Comparison of ENCODE assay signal across 8 cellular contexts in genomic region chr12:47817272-47818006, GRCh38. TPM values are rescaled to one million over a fixed set of nuclear protein-coding genes. Genes with fewer than 3 reads are reported as not detected.
DNase-seq lines count a peak whose midpoint lies in the region; ATAC-seq, FAIRE-seq and TF ChIP-seq lines count a peak whose summit lies in the region.

No MANE protein-coding gene starts in this region.

- no peak overlapping the region for H3K56ac ChIP-seq in IMR-90 (ENCODE audit: extremely low read depth, insufficient read depth, low read length)

- H3K36me3 ChIP-seq in IMR-90 (ENCODE audit: control insufficient read depth, insufficient read depth, low read length) (peaks cover 5% of the 10 kb centered on the region; the same call in 1 of the 2 replicates), bronchial epithelial cell (ENCODE audit: control insufficient read depth, insufficient read depth, low read length) (peaks cover 2% of the 10 kb centered on the region), muscle layer of colon (ENCODE audit: insufficient read depth, low read length) (no peaks in the 10 kb centered on the region), WERI-Rb-1 (0 out of 2 replicates have a peak, but pooled peaks cover 4% of the 10 kb centered on the region)

- CTCF ChIA-PET in AG04449 (lab: Yijun Ruan, JAX) (interaction anchor here (0.7 to 39.4 kb wide), 19 partner anchors 10 to 146 kb away, joined by 3 to 751 read pairs (median 4); partner anchors contain the start of genes RAPGEF3 and TMEM106C), IMR-90 (lab: Yijun Ruan, JAX) (interaction anchor here (0.6 to 1.6 kb wide), 5 partner anchors 9 to 800 kb away, joined by 4 to 7 read pairs (median 5); no protein-coding TSS in a partner anchor)

- H3K4ac ChIP-seq in IMR-90 (ENCODE audit: low read depth, low read length) = peak overlapping the region; percentile 87

- intact Hi-C loops in IMR-90 (cut with micrococcal nuclease) = loop anchor here (2.0 kb wide), 1 partner anchor 21 kb away; no protein-coding TSS in a partner anchor

- no peaks in the 10 kb centered on the region for H3K27me3 ChIP-seq in IMR-90 (ENCODE audit: control insufficient read depth, insufficient read depth, low read length)
- H3K27me3 ChIP-seq in bronchial epithelial cell (ENCODE audit: control insufficient read depth, insufficient read depth, low read length) = no peaks in the 10 kb centered on the region
- no peaks in the 10 kb centered on the region for H3K27me3 ChIP-seq in muscle layer of colon (ENCODE audit: control insufficient read depth in 1 of 2, insufficient read depth in 2 of 2, low read length in 2 of 2)
- H3K27me3 ChIP-seq in WERI-Rb-1 (ENCODE audit: insufficient read depth, low read depth, severe bottlenecking) = no peaks in the 10 kb centered on the region

- TF ChIP-seq RAD21 in IMR-90 (IDR thresholded peaks at IDR 0.05; ENCODE audit: low read length) = no peak

- TF ChIP-seq CTCF in AG04449 (IDR thresholded peaks at IDR 0.05; ENCODE audit: insufficient read depth, low read length, missing control alignments) (peak; percentile 19), IMR-90 (conservative IDR thresholded peaks at IDR 0.05; ENCODE audit: low read depth, low read length) (peak; percentile 38), bronchial epithelial cell (IDR thresholded peaks at IDR 0.05; ENCODE audit: insufficient read depth, low read length, severe bottlenecking) (peak; percentile 28), WERI-Rb-1 (IDR thresholded peaks at IDR 0.05; ENCODE audit: low read depth, low read length) (no peak)

- H2BK20ac ChIP-seq in IMR-90 (ENCODE audit: low read depth, low read length) = no peak overlapping the region

- DNase-seq in AG04449 (ENCODE audit: low read depth, low spot score) (no peak), IMR-90 (no peak), bronchial epithelial cell (ENCODE audit: low read depth) (no peak), DMS153 (lab: John Stamatoyannopoulos, UW) (no peak), WERI-Rb-1 (no peak), NCI-H2171 treated with DMSO at 0.1 percent for 48 hours (lab: John Stamatoyannopoulos, UW) (no peak)

- BruUV-seq in IMR-90 (replicated peaks; lab: Mats Ljungman, UMichigan) = no TSS peak

- H4K8ac ChIP-seq in IMR-90 (ENCODE audit: low read depth in 2 of 2, low read length in 2 of 2) = peak overlapping the region; percentile 28 to 45; a peak in 2 of 4 replicates

- H3K9me1 ChIP-seq in IMR-90 (ENCODE audit: insufficient read depth, low read length) = peaks cover 37% of the 10 kb centered on the region

- H4K5ac ChIP-seq in IMR-90 (ENCODE audit: low read depth, low read length) = peak overlapping the region; percentile 2; the same call in 1 of the 2 replicates

- H3K18ac ChIP-seq in IMR-90 (ENCODE audit: low read depth, low read length) = no peak overlapping the region

- H3K4me2 ChIP-seq in IMR-90 (ENCODE audit: low read depth, low read length) = peak overlapping the region; percentile 84

- H3K14ac ChIP-seq in IMR-90 (replicated peaks; ENCODE audit: low read depth, low read length) = peak overlapping the region; percentile 93

- H3K9ac ChIP-seq in IMR-90 (ENCODE audit: low read depth, low read length) (peak overlapping the region; percentile 85), muscle layer of colon (ENCODE audit: low read length) (peak overlapping the region; percentile 81)

- H3K4me3 ChIP-seq in AG04449 (ENCODE audit: low read depth, low read length) (peak overlapping the region; percentile 84), IMR-90 (ENCODE audit: insufficient read depth, low read depth, low read length) (no peak overlapping the region), bronchial epithelial cell (ENCODE audit: low read depth, low read length) (no peak overlapping the region), muscle layer of colon (ENCODE audit: low read depth in 1 of 2, low read length in 2 of 2) (peak overlapping the region; percentile 33 to 77), WERI-Rb-1 (ENCODE audit: low read depth, low read length) (no peak overlapping the region)

- H2AFZ ChIP-seq in IMR-90 (replicated peaks; ENCODE audit: low read length, poor library complexity) = peak overlapping the region; percentile 47

- POLR2A ChIA-PET in AG04449 (lab: Yijun Ruan, JAX) = interaction anchor here (0.9 to 2.6 kb wide), 2 partner anchors 11 to 14 kb away, joined by 3 to 7 read pairs; no protein-coding TSS in a partner anchor
- POLR2A ChIA-PET in IMR-90 (lab: Charles Lee; ENCODE audit: unreplicated experiment) = interaction anchor here (1.7 kb wide), 1 partner anchor 10 kb away, joined by 4 read pairs; no protein-coding TSS in a partner anchor

- peak overlapping the region; percentile 95 for H2AK5ac ChIP-seq in IMR-90 (ENCODE audit: low read depth, low read length)

- H3K79me1 ChIP-seq in IMR-90 (ENCODE audit: low read depth in 1 of 2, low read length in 2 of 2) = peaks cover 12 to 58% of the 10 kb centered on the region in 2 experiments; a peak in 3 of 4 replicates

- H2BK120ac ChIP-seq in IMR-90 (ENCODE audit: low read depth, low read length) = peak overlapping the region; percentile 56; the same call in 1 of the 2 replicates

- H3K4me1 ChIP-seq in IMR-90 (ENCODE audit: control insufficient read depth, insufficient read depth, low read length) = peaks cover 53% of the 10 kb centered on the region
- peaks cover 75% of the 10 kb centered on the region for H3K4me1 ChIP-seq in muscle layer of colon (ENCODE audit: insufficient read depth, low read length)

- peak overlapping the region; percentile 63; the same call in 1 of the 3 replicates for H2BK15ac ChIP-seq in IMR-90 (ENCODE audit: low read depth, low read length)

- H3K23ac ChIP-seq in IMR-90 (ENCODE audit: low read depth, low read length) = peak overlapping the region; percentile 83

- H2BK5ac ChIP-seq in IMR-90 (ENCODE audit: low read depth, low read length, poor library complexity, severe bottlenecking) = peak overlapping the region; percentile 79

- H3K27ac ChIP-seq in IMR-90 (ENCODE audit: insufficient read depth, low read length) (peak overlapping the region; percentile 99), muscle layer of colon (ENCODE audit: low read depth, low read length) (peak overlapping the region; percentile 96), WERI-Rb-1 (no peak overlapping the region)

- H2AK9ac ChIP-seq in IMR-90 (replicated peaks; ENCODE audit: low read depth, low read length, poor library complexity) = peak overlapping the region; percentile 84

- dilution Hi-C loops in IMR-90 (cut with HindIII; ENCODE audit: low sequenced_read_pairs, unreplicated experiment) = no loop called here

- FAIRE-seq in bronchial epithelial cell (lab: Jason Lieb, UNC) = no peak

- peaks cover 62% of the 10 kb centered on the region for H4K20me1 ChIP-seq in IMR-90 (ENCODE audit: insufficient read depth, low read length)

- H3K9me3 ChIP-seq in IMR-90 (ENCODE audit: control insufficient read depth, insufficient read depth, low read length) (no peaks in the 10 kb centered on the region), muscle layer of colon (ENCODE audit: low read length) (no peaks in the 10 kb centered on the region), WERI-Rb-1 (ENCODE audit: severe bottlenecking) (no peaks in the 10 kb centered on the region)

- no peak for TF ChIP-seq POLR2A in IMR-90 (IDR thresholded peaks at IDR 0.05; ENCODE audit: low read depth, low read length)

- H4K91ac ChIP-seq in IMR-90 (ENCODE audit: insufficient read depth, low read depth, low read length) = peak overlapping the region; percentile 62; the same call in 1 of the 2 replicates

- WGBS in IMR-90 (ENCODE audit: extremely low coverage in 2 of 2, insufficient read length in 1 of 2), 2 experiments = 33% methylated on average over 1 of the region's 7 CpGs; no CpG with 5 or more reads in 1 of the 2 experiments

- ATAC-seq in IMR-90 (ENCODE audit: low read depth) = no peak
- no peak for ATAC-seq in GM19395 (IDR thresholded peaks at IDR 0.05; ENCODE audit: unreplicated experiment)

- in situ Hi-C loops in IMR-90 (cut with MboI; ENCODE audit: low sequenced_read_pairs) = no loop called here

TF ChIP-seq in IMR-90, 13 proteins besides CTCF, POLR2A, EP300 and RAD21:
- TF ChIP-seq NFE2L2 (IDR thresholded peaks at IDR 0.05; ENCODE audit: low read depth, low read length) = no peak
- no peak for TF ChIP-seq CEBPB (IDR thresholded peaks at IDR 0.05; ENCODE audit: low read depth, low read length)
- TF ChIP-seq MXI1 (IDR thresholded peaks at IDR 0.05; ENCODE audit: borderline replicate concordance, low read depth, low read length) = no peak
- no peak for TF ChIP-seq FOS (IDR thresholded peaks at IDR 0.05; ENCODE audit: low read depth, low read length)
- TF ChIP-seq SMC3 (IDR thresholded peaks at IDR 0.05; ENCODE audit: low read depth, low read length) = 0 out of 2 replicates have a peak, but pooled peaks have one; percentile 5
- no peak for TF ChIP-seq BHLHE40 (IDR thresholded peaks at IDR 0.05; ENCODE audit: low read depth, low read length)
TF ChIP-seq in IMR-90: peak in this region for 1.

RNA-seq across cellular contexts. Expression of gene HDAC7, which starts 2.3 kb away (rescaled TPM):
- total RNA-seq in IMR-90 (2012; rRNA removed) (10.4 and 10.6 TPM in 2 replicates), bronchial epithelial cell (7.1 and 9.0 TPM in 2 replicates)
- 64.7 and 65.1 TPM in 2 replicates for polyA plus RNA-seq in IMR-90 (2012; rRNA removed)
- polyA plus RNA-seq in IMR-90 (2012; cell fraction: cytosol; rRNA removed) = 51.5 and 60.5 TPM in 2 replicates
- 183 and 377 TPM in 2 replicates for polyA plus RNA-seq in IMR-90 (2012; cell fraction: nucleus; rRNA removed; ENCODE audit: low replicate concordance)

RNA-seq across cellular contexts. Expression of gene SLC48A1, which starts 44.4 kb away (rescaled TPM):
- 4.4 and 4.8 TPM in 2 replicates for total RNA-seq in IMR-90 (2012; rRNA removed)
- polyA plus RNA-seq in IMR-90 (2012; rRNA removed) = 5.9 and 6.0 TPM in 2 replicates
- 4.1 and 10.3 TPM in 2 replicates for polyA plus RNA-seq in IMR-90 (2012; cell fraction: cytosol; rRNA removed)
- 10.0 and 10.3 TPM in 2 replicates for polyA plus RNA-seq in IMR-90 (2012; cell fraction: nucleus; rRNA removed; ENCODE audit: low replicate concordance)
- total RNA-seq in bronchial epithelial cell = 7.3 and 10.3 TPM in 2 replicates

RNA-seq across cellular contexts. Expression of gene RAPGEF3, which starts 58.8 kb away (rescaled TPM):
- 0.83 and 1.3 TPM in 2 replicates for total RNA-seq in IMR-90 (2012; rRNA removed)
- polyA plus RNA-seq in IMR-90 (2012; rRNA removed) = 2.0 and 2.9 TPM in 2 replicates
- polyA plus RNA-seq in IMR-90 (2012; cell fraction: cytosol; rRNA removed) = 1.7 TPM in 2 replicates
- polyA plus RNA-seq in IMR-90 (2012; cell fraction: nucleus; rRNA removed; ENCODE audit: low replicate concordance) = 11.2 and 11.8 TPM in 2 replicates
- 0.90 and 3.9 TPM in 2 replicates for total RNA-seq in bronchial epithelial cell

Comparison
In these comparisons a context has a peak if more than half of its experiments do, and no peak if none do; other contexts are left out.
1. H3K4me3 ChIP-seq: peak in AG04449 (single experiment) and muscle layer of colon (2 of 2); none in IMR-90 (single experiment), bronchial epithelial cell (single experiment) and WERI-Rb-1 (single experiment).